In the genomic region with DNA sequence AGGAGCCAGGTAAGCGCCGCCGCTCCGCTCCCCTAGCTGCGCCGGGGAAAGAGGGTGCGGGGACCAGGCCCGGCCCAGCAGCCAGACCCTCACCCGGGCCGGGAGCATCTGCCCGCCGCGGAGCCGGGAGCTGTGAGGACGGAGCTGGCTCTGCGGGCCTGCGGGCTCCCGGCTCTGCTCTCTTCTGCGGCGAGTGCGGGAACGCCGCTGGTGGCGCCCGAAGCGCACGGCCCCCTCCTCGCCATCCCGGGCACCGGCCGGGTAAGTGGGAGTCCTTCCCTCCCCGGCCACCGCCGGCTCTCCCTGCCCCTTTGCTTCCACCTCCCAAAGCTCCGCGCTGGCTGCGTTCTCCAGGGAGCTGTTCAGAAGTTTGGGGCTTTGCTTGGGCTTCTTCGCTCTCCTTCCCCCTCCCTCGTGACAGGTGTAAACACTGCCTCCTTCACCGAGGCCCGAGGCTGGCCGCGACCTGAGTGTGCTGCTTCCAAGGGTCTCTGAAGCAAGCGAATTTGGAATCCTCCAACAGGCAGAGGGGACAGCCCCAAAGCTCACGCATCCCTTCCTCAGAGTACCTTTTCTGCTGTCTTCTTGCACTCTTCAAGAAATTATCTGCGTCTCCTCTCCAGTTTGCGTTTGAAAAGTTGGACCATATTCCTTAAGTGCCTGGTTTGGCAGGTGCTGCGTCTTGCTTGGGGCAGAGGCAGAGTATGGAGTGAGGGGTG, we compare ENCODE assay signal across 8 cellular contexts. TPM values are rescaled to one million over a fixed set of nuclear protein-coding genes. Genes with fewer than 3 reads are reported as not detected.
DNase-seq lines count a peak whose midpoint lies in the region; ATAC-seq and TF ChIP-seq lines count a peak whose summit lies in the region.

No MANE protein-coding gene starts in this region.

- peak; percentile 11 for ATAC-seq in GM19455 (IDR thresholded peaks at IDR 0.05; ENCODE audit: unreplicated experiment)

- H3K36me3 ChIP-seq in muscle layer of colon (ENCODE audit: insufficient read depth, low read length) (no peaks in the 10 kb centered on the region), testis (ENCODE audit: low read depth, missing control alignments) (no peaks in the 10 kb centered on the region)

- TF ChIP-seq CTCF in endothelial cell (IDR thresholded peaks at IDR 0.05; ENCODE audit: unreplicated experiment) (no peak), testis (IDR thresholded peaks at IDR 0.05) (no peak)

- peaks cover 3% of the 10 kb centered on the region for H3K36me3 Mint-ChIP-seq in activated CD4-positive, alpha-beta T cell treated with anti-CD3 and anti-CD28 coated beads, Interleukin-2, amount 10 ng/mL, durations not matched to agents 7 days and 5 days (ENCODE audit: low read depth)
- peaks cover 5% of the 10 kb centered on the region for H3K36me3 Mint-ChIP-seq in endothelial cell (ENCODE audit: low read depth, unreplicated experiment)

- H3K27me3 ChIP-seq in muscle layer of colon (ENCODE audit: control insufficient read depth in 1 of 2, insufficient read depth in 2 of 2, low read length in 2 of 2) (no peaks in the 10 kb centered on the region), testis (no peaks in the 10 kb centered on the region)

- peak overlapping the region; percentile 81 for H3K27ac ChIP-seq in muscle layer of colon (ENCODE audit: low read depth, low read length)
- H3K27ac ChIP-seq in testis = peak overlapping the region; percentile 91 to 95

- peak; percentile 30 for DNase-seq in CD1c-positive myeloid dendritic cell (ENCODE audit: extremely low spot score)
- DNase-seq in HT-29 (ENCODE audit: low spot score) = peak; percentile 55
- peak; percentile 37 for DNase-seq in activated CD4-positive, alpha-beta T cell treated with anti-CD3 and anti-CD28 coated beads, Interleukin-2, amount 10 ng/mL, durations not matched to agents 7 days and 5 days
- peak; percentile 55 for DNase-seq in endothelial cell (ENCODE audit: low spot score)
- DNase-seq in testis = peak; percentile 62
- DNase-seq in epidermal melanocyte (ENCODE audit: insufficient read length, low spot score) = no peak

- H3K4me3 Mint-ChIP-seq in activated CD4-positive, alpha-beta T cell treated with anti-CD3 and anti-CD28 coated beads, Interleukin-2, amount 10 ng/mL, durations not matched to agents 7 days and 5 days = peak overlapping the region; percentile 99
- H3K4me3 Mint-ChIP-seq in endothelial cell (ENCODE audit: unreplicated experiment) = peak overlapping the region; percentile 98

- H3K4me1 ChIP-seq in muscle layer of colon (ENCODE audit: insufficient read depth, low read length) = peaks cover 16% of the 10 kb centered on the region
- peaks cover 7% of the 10 kb centered on the region for H3K4me1 ChIP-seq in testis

- WGBS in testis, 2 donors = 1% methylated on average over 7 to 40 of the region's 48 CpGs

- H3K9ac ChIP-seq in muscle layer of colon (ENCODE audit: low read length) = peak overlapping the region; percentile 55

- CTCF ChIA-PET in activated CD4-positive, alpha-beta T cell treated with anti-CD3 and anti-CD28 coated beads, Interleukin-2, amount 10 ng/mL, durations not matched to agents 7 days and 5 days (lab: Charles Lee) = interaction anchor here (0.5 to 2.6 kb wide), 10 partner anchors 12 to 618 kb away, joined by 3 to 15 read pairs (median 4); no protein-coding TSS in a partner anchor

- peaks cover 45% of the 10 kb centered on the region for H3K4me1 Mint-ChIP-seq in activated CD4-positive, alpha-beta T cell treated with anti-CD3 and anti-CD28 coated beads, Interleukin-2, amount 10 ng/mL, durations not matched to agents 7 days and 5 days
- peaks cover 20% of the 10 kb centered on the region for H3K4me1 Mint-ChIP-seq in endothelial cell (ENCODE audit: unreplicated experiment)

- intact Hi-C loops in testis (cut with DNase I; ENCODE audit: low total_unique reads) = no loop called here

- POLR2A ChIA-PET in activated CD4-positive, alpha-beta T cell treated with anti-CD3 and anti-CD28 coated beads, Interleukin-2, amount 10 ng/mL, durations not matched to agents 7 days and 5 days (lab: Charles Lee) = interaction anchor here (0.6 to 1.1 kb wide), 4 partner anchors 35 to 703 kb away, joined by 3 to 4 read pairs (median 4); a partner anchor contains a TSS

- peak overlapping the region; percentile 99 for H3K27ac Mint-ChIP-seq in activated CD4-positive, alpha-beta T cell treated with anti-CD3 and anti-CD28 coated beads, Interleukin-2, amount 10 ng/mL, durations not matched to agents 7 days and 5 days
- H3K27ac Mint-ChIP-seq in endothelial cell (ENCODE audit: unreplicated experiment) = peak overlapping the region; percentile 57

- H3K9me3 ChIP-seq in muscle layer of colon (ENCODE audit: low read length) (no peaks in the 10 kb centered on the region), testis (no peaks in the 10 kb centered on the region)

- H3K4me3 ChIP-seq in muscle layer of colon (ENCODE audit: low read depth in 1 of 2, low read length in 2 of 2) = peak overlapping the region; percentile 85 to 90
- peak overlapping the region; percentile 85 to 88 for H3K4me3 ChIP-seq in testis

- H3K27me3 Mint-ChIP-seq in activated CD4-positive, alpha-beta T cell treated with anti-CD3 and anti-CD28 coated beads, Interleukin-2, amount 10 ng/mL, durations not matched to agents 7 days and 5 days = peaks cover 3% of the 10 kb centered on the region
- peaks cover 6% of the 10 kb centered on the region for H3K27me3 Mint-ChIP-seq in endothelial cell (ENCODE audit: unreplicated experiment)

- TF ChIP-seq POLR2A in testis (IDR thresholded peaks at IDR 0.05) = no peak

- H3K9me3 Mint-ChIP-seq in activated CD4-positive, alpha-beta T cell treated with anti-CD3 and anti-CD28 coated beads, Interleukin-2, amount 10 ng/mL, durations not matched to agents 7 days and 5 days = no peaks in the 10 kb centered on the region
- no peaks in the 10 kb centered on the region for H3K9me3 Mint-ChIP-seq in endothelial cell (ENCODE audit: unreplicated experiment)

RNA-seq across cellular contexts. Expression of a gene that starts 0.6 kb away (rescaled TPM):
- 22.2 and 25.4 TPM in 2 replicates for total RNA-seq in HT-29 (2014; rRNA removed; shearing (Covaris generic))
- total RNA-seq in activated CD4-positive, alpha-beta T cell treated with anti-CD3 and anti-CD28 coated beads, Interleukin-2, amount 10 ng/mL, durations not matched to agents 7 days and 5 days = 10 to 100 TPM; 31.1 to 38.9 TPM
- total RNA-seq in endothelial cell (ENCODE audit: unreplicated experiment) (13.1 TPM), testis (10 to 100 TPM; 43.9 to 56.1 TPM)
- polyA plus RNA-seq in testis (ENCODE audit: insufficient read depth, low read depth, low replicate concordance) = 38.7 TPM
